7 cellular contexts compared by ENCODE assay signal in genomic region chr5:103772248-103772647, GRCh38.
"Had no signal": no experiment of that assay in that cellular context is flagged by ENCODE, and none has a peak within 500 bp of the region (broad histone marks: within the 10 kb centered on the region; RNA-seq: fewer than 3 reads in every experiment).

No MANE protein-coding gene starts in this region.

- H3K4me3 ChIP-seq: GM12878 had no signal

- FAIRE-seq: GM12878, GM12891, GM12892, GM18507, GM19239 had no signal

- DNase-seq: GDM1, GF-D8 had no signal

- ATAC-seq: GM12878 had no signal
